In genomic region chr6:111757342-111757741, GRCh38 we compare ENCODE assay signal across 12 cellular contexts.
DNase-seq lines count a peak whose midpoint lies in the region; ATAC-seq, FAIRE-seq and TF ChIP-seq lines count a peak whose summit lies in the region.
"Had no signal": no experiment of that assay in that cellular context is flagged by ENCODE, and none has a peak within 500 bp of the region (broad histone marks: within the 10 kb centered on the region; RNA-seq: fewer than 3 reads in every experiment).

No MANE protein-coding gene starts in this region.

- ATAC-seq in foreskin keratinocyte (peak; percentile 77), HG02678 (IDR thresholded peaks at IDR 0.05; ENCODE audit: unreplicated experiment) (no peak)
- peak; percentile 11 for ATAC-seq in stimulated activated naive CD8-positive, alpha-beta T cell treated with anti-CD3 and anti-CD28 coated beads, Interleukin-15, Interleukin-2, amounts not matched to agents 100 U/mL and 50 U/mL, for 24 hours

- CTCF ChIA-PET in activated CD4-positive, alpha-beta T cell treated with anti-CD3 and anti-CD28 coated beads, Interleukin-2, amount 10 ng/mL, durations not matched to agents 7 days and 5 days (lab: Charles Lee) = no interaction called here
- CTCF ChIA-PET in activated CD4-positive, alpha-beta memory T cell treated with anti-CD3 and anti-CD28 coated beads, Interleukin-2, amount 10 ng/mL, durations not matched to agents 7 days and 5 days (lab: Charles Lee) = interaction anchor here (0.9 to 1.1 kb wide), 2 partner anchors 87 to 116 kb away, joined by 3 to 5 read pairs; partner anchors contain the start of gene FYN

- TF ChIP-seq CTCF in foreskin keratinocyte (conservative IDR thresholded peaks at IDR 0.05) = no peak

- H3K36me3 Mint-ChIP-seq in activated CD4-positive, alpha-beta T cell treated with anti-CD3 and anti-CD28 coated beads, Interleukin-2, amount 10 ng/mL, durations not matched to agents 7 days and 5 days (ENCODE audit: low read depth) = peaks cover 54% of the 10 kb centered on the region
- peaks cover 59% of the 10 kb centered on the region for H3K36me3 Mint-ChIP-seq in activated CD4-positive, alpha-beta memory T cell treated with anti-CD3 and anti-CD28 coated beads, Interleukin-2, amount 10 ng/mL, durations not matched to agents 7 days and 5 days (ENCODE audit: low read depth)

- H3K9me3 Mint-ChIP-seq in activated CD4-positive, alpha-beta T cell treated with anti-CD3 and anti-CD28 coated beads, Interleukin-2, amount 10 ng/mL, durations not matched to agents 7 days and 5 days = peaks cover 2% of the 10 kb centered on the region
- no peaks in the 10 kb centered on the region for H3K9me3 Mint-ChIP-seq in activated CD4-positive, alpha-beta memory T cell treated with anti-CD3 and anti-CD28 coated beads, Interleukin-2, amount 10 ng/mL, durations not matched to agents 7 days and 5 days

- no peak for DNase-seq in activated CD4-positive, alpha-beta T cell treated with anti-CD3 and anti-CD28 coated beads, Interleukin-2, amount 10 ng/mL, durations not matched to agents 7 days and 5 days
- DNase-seq in activated CD4-positive, alpha-beta T cell treated with anti-CD3 and anti-CD28 coated beads, Interleukin-2, amount 50 U/mL, for 1 hour = no peak
- no peak for DNase-seq in activated CD4-positive, alpha-beta memory T cell treated with anti-CD3 and anti-CD28 coated beads, Interleukin-2, amount 10 ng/mL, durations not matched to agents 7 days and 5 days
- DNase-seq in foreskin keratinocyte (peak in 1 of 2 donors; percentile 53), urothelium cell line (ENCODE audit: low spot score) (no peak), pons (ENCODE audit: low spot score) (no peak)
- DNase-seq in stimulated activated naive CD8-positive, alpha-beta T cell treated with anti-CD3 and anti-CD28 coated beads, Interleukin-15, Interleukin-2, amounts not matched to agents 100 U/mL and 50 U/mL, for 24 hours = no peak
- DNase-seq: amygdala, heart right ventricle, NCI-H2227 treated with DMSO at 0.1 percent for 48 hours had no signal

- no peak overlapping the region for H3K27ac ChIP-seq in foreskin keratinocyte
- H3K27ac ChIP-seq: parathyroid adenoma had no signal

- no peak for FAIRE-seq in urothelium cell line (lab: Jason Lieb, UNC)

- peaks cover 13% of the 10 kb centered on the region for H3K4me1 ChIP-seq in foreskin keratinocyte
- H3K4me1 ChIP-seq: parathyroid adenoma had no signal

- no peaks in the 10 kb centered on the region for H3K27me3 Mint-ChIP-seq in activated CD4-positive, alpha-beta T cell treated with anti-CD3 and anti-CD28 coated beads, Interleukin-2, amount 10 ng/mL, durations not matched to agents 7 days and 5 days
- no peaks in the 10 kb centered on the region for H3K27me3 Mint-ChIP-seq in activated CD4-positive, alpha-beta memory T cell treated with anti-CD3 and anti-CD28 coated beads, Interleukin-2, amount 10 ng/mL, durations not matched to agents 7 days and 5 days

- peak overlapping the region; percentile 71 for H3K4me3 Mint-ChIP-seq in activated CD4-positive, alpha-beta T cell treated with anti-CD3 and anti-CD28 coated beads, Interleukin-2, amount 10 ng/mL, durations not matched to agents 7 days and 5 days
- peak overlapping the region; percentile 88 for H3K4me3 Mint-ChIP-seq in activated CD4-positive, alpha-beta memory T cell treated with anti-CD3 and anti-CD28 coated beads, Interleukin-2, amount 10 ng/mL, durations not matched to agents 7 days and 5 days

- H3K27me3 ChIP-seq in foreskin keratinocyte = no peaks in the 10 kb centered on the region
- H3K27me3 ChIP-seq: heart right ventricle had no signal

- peaks cover 93% of the 10 kb centered on the region for H3K4me1 Mint-ChIP-seq in activated CD4-positive, alpha-beta T cell treated with anti-CD3 and anti-CD28 coated beads, Interleukin-2, amount 10 ng/mL, durations not matched to agents 7 days and 5 days
- H3K4me1 Mint-ChIP-seq in activated CD4-positive, alpha-beta memory T cell treated with anti-CD3 and anti-CD28 coated beads, Interleukin-2, amount 10 ng/mL, durations not matched to agents 7 days and 5 days = peaks cover 95% of the 10 kb centered on the region

- POLR2A ChIA-PET in activated CD4-positive, alpha-beta T cell treated with anti-CD3 and anti-CD28 coated beads, Interleukin-2, amount 10 ng/mL, durations not matched to agents 7 days and 5 days (lab: Charles Lee) = no interaction called here
- POLR2A ChIA-PET in activated CD4-positive, alpha-beta memory T cell treated with anti-CD3 and anti-CD28 coated beads, Interleukin-2, amount 10 ng/mL, durations not matched to agents 7 days and 5 days (lab: Charles Lee) = interaction anchor here (0.8 to 1.2 kb wide), 8 partner anchors 9 to 287 kb away, joined by 3 to 6 read pairs (median 3); no protein-coding TSS in a partner anchor

- H3K27ac Mint-ChIP-seq in activated CD4-positive, alpha-beta T cell treated with anti-CD3 and anti-CD28 coated beads, Interleukin-2, amount 10 ng/mL, durations not matched to agents 7 days and 5 days = peak overlapping the region; percentile 95
- peak overlapping the region; percentile 95 for H3K27ac Mint-ChIP-seq in activated CD4-positive, alpha-beta memory T cell treated with anti-CD3 and anti-CD28 coated beads, Interleukin-2, amount 10 ng/mL, durations not matched to agents 7 days and 5 days
